Comparison of ENCODE assay signal across 9 cellular contexts in the genomic region with DNA sequence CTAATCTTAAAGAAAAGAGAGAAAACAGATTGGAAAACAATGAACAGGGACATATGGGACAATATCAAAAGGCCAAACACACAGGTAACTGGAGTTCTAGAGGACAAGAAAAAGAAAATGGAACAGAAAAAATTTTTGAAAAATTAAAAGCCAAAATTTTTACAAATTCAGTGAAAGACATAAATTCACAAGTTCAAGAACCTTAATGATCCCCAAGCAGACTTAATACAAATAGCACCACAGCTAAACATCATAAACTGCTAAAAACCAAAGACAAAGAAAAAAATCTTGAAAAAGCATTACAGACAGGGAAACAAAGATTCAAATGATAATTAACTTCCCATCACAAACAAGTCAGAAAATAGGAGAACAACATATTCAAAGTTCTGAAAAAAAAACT.
"Had no signal": no experiment of that assay in that cellular context is flagged by ENCODE, and none has a peak within 500 bp of the region (broad histone marks: within the 10 kb centered on the region; RNA-seq: fewer than 3 reads in every experiment).

No MANE protein-coding gene starts in this region.

- H3K27ac Mint-ChIP-seq: H9, HFFc6 had no signal

- FAIRE-seq: H54 had no signal

- H3K36me3 ChIP-seq: HAP-1 had no signal

- ATAC-seq: HCT116 had no signal

- H3K9me3 ChIP-seq: HAP-1 had no signal

- H3K27ac ChIP-seq: GM23248 had no signal

- H3K4me3 Mint-ChIP-seq: H9, HFFc6 had no signal

- H3K9me3 Mint-ChIP-seq: HFFc6 had no signal

- H2AFZ ChIP-seq: GM23248 had no signal

- H3K4me1 ChIP-seq: HAP-1 had no signal

- DNase-seq: GM23248, GOT3, H7, H9, HCEC 1CT, HFFc6 had no signal

- H3K4me3 ChIP-seq: GM23248, HAP-1 had no signal
